Comparison of ENCODE assay signal across 8 cellular contexts in the genomic region with DNA sequence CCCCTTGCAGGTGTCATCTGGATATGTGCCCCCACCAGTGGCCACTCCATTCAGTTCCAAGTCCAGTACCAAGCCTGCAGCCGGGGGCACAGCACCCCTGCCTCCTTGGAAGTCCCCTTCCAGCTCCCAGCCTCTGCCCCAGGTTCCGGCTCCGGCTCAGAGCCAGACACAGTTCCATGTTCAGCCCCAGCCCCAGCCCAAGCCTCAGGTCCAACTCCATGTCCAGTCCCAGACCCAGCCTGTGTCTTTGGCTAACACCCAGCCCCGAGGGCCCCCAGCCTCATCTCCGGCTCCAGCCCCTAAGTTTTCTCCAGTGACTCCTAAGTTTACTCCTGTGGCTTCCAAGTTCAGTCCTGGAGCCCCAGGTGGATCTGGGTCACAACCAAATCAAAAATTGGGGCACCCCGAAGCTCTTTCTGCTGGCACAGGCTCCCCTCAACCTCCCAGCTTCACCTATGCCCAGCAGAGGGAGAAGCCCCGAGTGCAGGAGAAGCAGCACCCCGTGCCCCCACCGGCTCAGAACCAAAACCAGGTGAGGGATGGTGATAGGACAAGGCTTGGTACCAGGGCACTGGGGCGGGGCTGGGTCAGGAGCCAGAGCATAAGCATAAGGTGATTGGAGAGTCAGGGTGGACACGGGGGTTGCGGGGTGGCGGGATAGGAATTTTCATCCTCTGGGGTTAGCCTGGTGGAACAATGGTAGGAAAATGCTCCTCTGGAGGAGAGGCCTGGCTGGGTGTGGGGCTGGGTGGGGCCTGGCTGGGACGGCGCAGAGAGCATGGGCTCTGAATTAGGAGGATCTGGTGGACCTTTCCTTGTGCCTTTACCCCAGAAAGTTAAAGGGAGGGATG. TPM values are rescaled to one million over a fixed set of nuclear protein-coding genes. Genes with fewer than 3 reads are reported as not detected.
DNase-seq lines count a peak whose midpoint lies in the region; ATAC-seq and TF ChIP-seq lines count a peak whose summit lies in the region.

No MANE protein-coding gene starts in this region.

- H3K4me3 Mint-ChIP-seq in CD8-positive, alpha-beta memory T cell: peak overlapping the region in 1 of 7 donors; percentile 74

- H3K9me2 ChIP-seq in MM.1S (replicated peaks; ENCODE audit: insufficient read depth, low read length): no peaks in the 10 kb centered on the region

- peak overlapping the region in 5 of 8 donors; percentile 64 to 96 (median 82) for H3K27ac Mint-ChIP-seq in CD8-positive, alpha-beta memory T cell

- no peak overlapping the region for H3K4me2 ChIP-seq in MM.1S (ENCODE audit: low read depth, low read length)

- peaks cover 0 to 24% (median 0%) of the 10 kb centered on the region in 3 donors for H3K36me3 Mint-ChIP-seq in CD8-positive, alpha-beta memory T cell

- H3K9me3 Mint-ChIP-seq in CD8-positive, alpha-beta memory T cell: no peaks in the 10 kb centered on the region

- TF ChIP-seq CTCF in WI38 (IDR thresholded peaks at IDR 0.05; ENCODE audit: low read depth, low read length) (no peak), foreskin fibroblast (IDR thresholded peaks at IDR 0.05; ENCODE audit: low read depth, low read length) (no peak), MM.1S (IDR thresholded peaks at IDR 0.05; ENCODE audit: low read length) (no peak)

- no peak overlapping the region for H3K27ac ChIP-seq in CD8-positive, alpha-beta memory T cell (ENCODE audit: low read depth, low read length)
- no peak overlapping the region for H3K27ac ChIP-seq in MM.1S (ENCODE audit: low read length)

- no peaks in the 10 kb centered on the region for H3K9me3 ChIP-seq in CD8-positive, alpha-beta memory T cell (ENCODE audit: low read length)
- H3K9me3 ChIP-seq in MM.1S (replicated peaks; ENCODE audit: insufficient read depth, low read length): no peaks in the 10 kb centered on the region

- peak overlapping the region; percentile 61 for H3K4me3 ChIP-seq in CD8-positive, alpha-beta memory T cell (ENCODE audit: low read length)
- H3K4me3 ChIP-seq in WI38 (ENCODE audit: low read depth, low read length): peak overlapping the region; percentile 96
- H3K4me3 ChIP-seq in foreskin fibroblast (ENCODE audit: low read depth in 1 of 2, low read length in 2 of 2): peak overlapping the region; percentile 77 to 95
- no peak overlapping the region for H3K4me3 ChIP-seq in MM.1S (ENCODE audit: low read length)

- peaks cover 21 to 24% (median 21%) of the 10 kb centered on the region in 3 donors for H3K4me1 Mint-ChIP-seq in CD8-positive, alpha-beta memory T cell

- no peaks in the 10 kb centered on the region for H4K20me1 ChIP-seq in MM.1S (ENCODE audit: insufficient read depth, low read length)

- ATAC-seq in HG03196 (IDR thresholded peaks at IDR 0.05; ENCODE audit: unreplicated experiment) (no peak), HG03108 (IDR thresholded peaks at IDR 0.05; ENCODE audit: unreplicated experiment) (no peak), HG03469 (IDR thresholded peaks at IDR 0.05; ENCODE audit: unreplicated experiment) (no peak)

- peaks cover 0 to 2% of the 10 kb centered on the region in 2 donors for H3K27me3 Mint-ChIP-seq in CD8-positive, alpha-beta memory T cell

- POLR2A ChIA-PET in CD8-positive, alpha-beta memory T cell (lab: Charles Lee): interaction anchor here (1.4 to 7.1 kb wide), 2 partner anchors 8 to 25 kb away, joined by 6 to 48 read pairs; a partner anchor contains a TSS

- CTCF ChIA-PET in CD8-positive, alpha-beta memory T cell (lab: Charles Lee): interaction anchor here (0.7 to 3.7 kb wide), 11 partner anchors 8 to 584 kb away, joined by 3 to 18 read pairs (median 4); no protein-coding TSS in a partner anchor

- peaks cover 66% of the 10 kb centered on the region for H3K4me1 ChIP-seq in CD8-positive, alpha-beta memory T cell (ENCODE audit: insufficient read depth, low read length)
- peaks cover 7% of the 10 kb centered on the region for H3K4me1 ChIP-seq in MM.1S (ENCODE audit: low read length)

- H3K9ac ChIP-seq in MM.1S (ENCODE audit: low read length): no peak overlapping the region

- no peak for DNase-seq in CD8-positive, alpha-beta memory T cell
- DNase-seq in foreskin fibroblast: peak in 1 of 2 donors; percentile 29
- DNase-seq in posterior vena cava (ENCODE audit: low spot score): peak; percentile 76
- DNase-seq in MM.1S: no peak

- H3K27me3 ChIP-seq in CD8-positive, alpha-beta memory T cell (ENCODE audit: insufficient read depth, low read length, poor library complexity, severe bottlenecking): no peaks in the 10 kb centered on the region
- no peaks in the 10 kb centered on the region for H3K27me3 ChIP-seq in MM.1S (replicated peaks; ENCODE audit: insufficient read depth, low read length)

- H3F3A ChIP-seq in MM.1S (ENCODE audit: insufficient read depth, low read length): no peaks in the 10 kb centered on the region

- intact Hi-C loops in posterior vena cava (cut with DNase I): no loop called here

- H3K36me3 ChIP-seq in CD8-positive, alpha-beta memory T cell (ENCODE audit: insufficient read depth, low read length): peaks cover 15% of the 10 kb centered on the region
- H3K36me3 ChIP-seq in MM.1S (replicated peaks; ENCODE audit: insufficient read depth, low read length): no peaks in the 10 kb centered on the region

- no peak overlapping the region for H2AFZ ChIP-seq in MM.1S (ENCODE audit: low read length)

- H3K79me2 ChIP-seq in MM.1S (ENCODE audit: low read length): no peaks in the 10 kb centered on the region

RNA-seq across cellular contexts. Expression of a gene that starts 1.9 kb away (rescaled TPM):
- 100 to 1,000 TPM; 101 to 104 TPM for total RNA-seq in CD8-positive, alpha-beta memory T cell
- polyA plus RNA-seq in CD8-positive, alpha-beta memory T cell: 143 TPM
- total RNA-seq in posterior vena cava: 100 to 1,000 TPM; 388 to 407 TPM

RNA-seq across cellular contexts. Expression of a gene that starts 20.5 kb away (rescaled TPM):
- 1 to 10 TPM; 2.4 to 2.8 TPM for total RNA-seq in CD8-positive, alpha-beta memory T cell
- 1.6 TPM for polyA plus RNA-seq in CD8-positive, alpha-beta memory T cell
- 1 to 10 TPM; 1.1 to 1.5 TPM for total RNA-seq in posterior vena cava

RNA-seq across cellular contexts. Expression of a gene that starts 25.6 kb away (rescaled TPM):
- total RNA-seq in CD8-positive, alpha-beta memory T cell: 1 to 10 TPM; 2.8 to 3.1 TPM
- polyA plus RNA-seq in CD8-positive, alpha-beta memory T cell: 4.6 TPM
- total RNA-seq in posterior vena cava: under 1 TPM in 1 of 2 donors, not detected in 1; 0.24 TPM
